Comparison of ENCODE assay signal across 8 cellular contexts in genomic region chr20:13008761-13009681, GRCh38. TPM values are rescaled to one million over a fixed set of nuclear protein-coding genes. Genes with fewer than 3 reads are reported as not detected.
DNase-seq lines count a peak whose midpoint lies in the region; ATAC-seq and TF ChIP-seq lines count a peak whose summit lies in the region.

Gene SPTLC3 (plus strand): TSS chr20:13008972. CDS start chr20:13009268, 296 bp downstream.

- H3K27ac ChIP-seq in Peyer's patch: peak within 1 kb of the TSS; percentile 17 to 62 (median 58)
- H3K27ac ChIP-seq in fibroblast of lung (ENCODE audit: insufficient read depth, low read length): peak within 1 kb of the TSS; percentile 7

- peak in 1 of 6 experiments; percentile 13 for TF ChIP-seq CTCF in Peyer's patch (IDR thresholded peaks at IDR 0.05)
- no peak for TF ChIP-seq CTCF in fibroblast of lung (conservative IDR thresholded peaks at IDR 0.05 in 1 of 2, IDR thresholded peaks at IDR 0.05 in 1 of 2; ENCODE audit: low read depth in 1 of 2, low read length in 2 of 2)
- no peak for TF ChIP-seq CTCF in nephron progenitor cell (IDR thresholded peaks at IDR 0.05)
- TF ChIP-seq CTCF in BE2C (IDR thresholded peaks at IDR 0.05; ENCODE audit: low read depth, low read length): no peak

- no peaks in the 10 kb centered on the region for H3K79me2 ChIP-seq in fibroblast of lung (ENCODE audit: control insufficient read depth, insufficient read depth, low read length)

- H3K4me3 ChIP-seq in Peyer's patch (peak within 1 kb of the TSS; percentile 20 to 53 (median 37)), fibroblast of lung (replicated peaks in 1 of 4; ENCODE audit: control extremely low read depth in 1 of 4, insufficient read depth in 1 of 4, low read depth in 3 of 4, low read length in 4 of 4) (peak within 1 kb of the TSS; percentile 50 to 92 (median 56)), BE2C (ENCODE audit: low read depth, low read length) (no peak within 1 kb of the TSS)

- DNase-seq in activated CD4-positive, alpha-beta T cell treated with anti-CD3 and anti-CD28 coated beads for 48 hours: peak; percentile 9
- no peak for DNase-seq in activated CD4-positive, alpha-beta T cell treated with anti-CD3 and anti-CD28 coated beads, Interleukin-2, amount 50 U/mL, for 1 hour
- DNase-seq in Peyer's patch: peak in 2 of 3 donors; percentile 57 to 76
- peak; percentile 62 to 66 for DNase-seq in fibroblast of lung (ENCODE audit: low read depth in 2 of 2)
- peak; percentile 22 for DNase-seq in nephron progenitor cell
- DNase-seq in SHP77 treated with DMSO at 0.1 percent for 48 hours (lab: John Stamatoyannopoulos, UW): no peak
- DNase-seq in BE2C: no peak

- no peaks in the 10 kb centered on the region for H4K20me1 ChIP-seq in fibroblast of lung (ENCODE audit: control insufficient read depth, extremely low read depth, insufficient read depth, low read length)

- TF ChIP-seq POLR2A in Peyer's patch (IDR thresholded peaks at IDR 0.05): peak; percentile 21 to 54

- H3K9ac ChIP-seq in fibroblast of lung (ENCODE audit: insufficient read depth, low read length): no peak within 1 kb of the TSS

- peak within 1 kb of the TSS; percentile 86 for H3K4me2 ChIP-seq in fibroblast of lung (ENCODE audit: extremely low read depth, insufficient read depth, low read length)

- H3K36me3 Mint-ChIP-seq in nephron progenitor cell (ENCODE audit: low read depth): peaks cover 1% of the 10 kb centered on the region

- peaks cover 47% of the 10 kb centered on the region for H3K4me1 Mint-ChIP-seq in nephron progenitor cell

- no peaks in the 10 kb centered on the region for H3K27me3 ChIP-seq in Peyer's patch
- no peaks in the 10 kb centered on the region for H3K27me3 ChIP-seq in fibroblast of lung (ENCODE audit: control insufficient read depth, insufficient read depth, low read length)
- no peaks in the 10 kb centered on the region for H3K27me3 ChIP-seq in BE2C

- peaks cover under 1% of the 10 kb centered on the region for H3K9me3 Mint-ChIP-seq in nephron progenitor cell

- H3K4me1 ChIP-seq in Peyer's patch (peaks cover 0 to 15% (median 2%) of the 10 kb centered on the region in 4 donors), fibroblast of lung (ENCODE audit: control insufficient read depth, extremely low read depth, insufficient read depth, low read length) (peaks cover 3% of the 10 kb centered on the region), BE2C (no peaks in the 10 kb centered on the region)

- peak; percentile 27 for ATAC-seq in HG02840 (IDR thresholded peaks at IDR 0.05; ENCODE audit: low FRiP score, unreplicated experiment)

- no peaks in the 10 kb centered on the region for H3K9me3 ChIP-seq in Peyer's patch
- H3K9me3 ChIP-seq in fibroblast of lung (ENCODE audit: control insufficient read depth, insufficient read depth, low read depth, low read length): no peaks in the 10 kb centered on the region
- no peaks in the 10 kb centered on the region for H3K9me3 ChIP-seq in BE2C

- no peaks in the 10 kb centered on the region for H3K36me3 ChIP-seq in Peyer's patch
- H3K36me3 ChIP-seq in fibroblast of lung (ENCODE audit: control insufficient read depth, insufficient read depth, low read length): no peaks in the 10 kb centered on the region
- no peaks in the 10 kb centered on the region for H3K36me3 ChIP-seq in BE2C

- H3K27me3 Mint-ChIP-seq in nephron progenitor cell (ENCODE audit: low read depth, poor library complexity): no peaks in the 10 kb centered on the region

- H3K27ac Mint-ChIP-seq in nephron progenitor cell: peak within 1 kb of the TSS; percentile 83

- peak within 1 kb of the TSS; percentile 74 for H3K4me3 Mint-ChIP-seq in nephron progenitor cell

- peak within 1 kb of the TSS; percentile 46 for H2AFZ ChIP-seq in fibroblast of lung (ENCODE audit: low read length)

RNA-seq across cellular contexts. Expression of gene SPTLC3, which starts in this region (rescaled TPM):
- total RNA-seq in Peyer's patch: 10 to 100 TPM; 15.9 to 21.9 (median 18.7) TPM
- total RNA-seq in fibroblast of lung: 4.0 and 5.9 TPM in 2 replicates
- polyA plus RNA-seq in fibroblast of lung: 1.2 and 4.0 TPM in 2 replicates
- polyA plus RNA-seq in fibroblast of lung (2012): 0.86 and 2.9 TPM in 2 replicates
- 0.37 and 5.8 TPM in 2 replicates for polyA minus RNA-seq in fibroblast of lung (ENCODE audit: low replicate concordance)
- polyA plus RNA-seq in BE2C (2012; ENCODE audit: insufficient read depth, insufficient read length, low read depth): 0.08 TPM

Comparison
In these comparisons a context has a peak if more than half of its experiments do, and no peak if none do; other contexts are left out.
1. DNase-seq: peak in activated CD4-positive, alpha-beta T cell treated with anti-CD3 and anti-CD28 coated beads for 48 hours (single experiment), Peyer's patch (2 of 3), fibroblast of lung (2 of 2) and nephron progenitor cell (single experiment); none in activated CD4-positive, alpha-beta T cell treated with anti-CD3 and anti-CD28 coated beads, Interleukin-2, amount 50 U/mL, for 1 hour (single experiment), SHP77 treated with DMSO at 0.1 percent for 48 hours (single experiment) and BE2C (single experiment).